ENCODE assay signal across 8 cellular contexts in the genomic region with DNA sequence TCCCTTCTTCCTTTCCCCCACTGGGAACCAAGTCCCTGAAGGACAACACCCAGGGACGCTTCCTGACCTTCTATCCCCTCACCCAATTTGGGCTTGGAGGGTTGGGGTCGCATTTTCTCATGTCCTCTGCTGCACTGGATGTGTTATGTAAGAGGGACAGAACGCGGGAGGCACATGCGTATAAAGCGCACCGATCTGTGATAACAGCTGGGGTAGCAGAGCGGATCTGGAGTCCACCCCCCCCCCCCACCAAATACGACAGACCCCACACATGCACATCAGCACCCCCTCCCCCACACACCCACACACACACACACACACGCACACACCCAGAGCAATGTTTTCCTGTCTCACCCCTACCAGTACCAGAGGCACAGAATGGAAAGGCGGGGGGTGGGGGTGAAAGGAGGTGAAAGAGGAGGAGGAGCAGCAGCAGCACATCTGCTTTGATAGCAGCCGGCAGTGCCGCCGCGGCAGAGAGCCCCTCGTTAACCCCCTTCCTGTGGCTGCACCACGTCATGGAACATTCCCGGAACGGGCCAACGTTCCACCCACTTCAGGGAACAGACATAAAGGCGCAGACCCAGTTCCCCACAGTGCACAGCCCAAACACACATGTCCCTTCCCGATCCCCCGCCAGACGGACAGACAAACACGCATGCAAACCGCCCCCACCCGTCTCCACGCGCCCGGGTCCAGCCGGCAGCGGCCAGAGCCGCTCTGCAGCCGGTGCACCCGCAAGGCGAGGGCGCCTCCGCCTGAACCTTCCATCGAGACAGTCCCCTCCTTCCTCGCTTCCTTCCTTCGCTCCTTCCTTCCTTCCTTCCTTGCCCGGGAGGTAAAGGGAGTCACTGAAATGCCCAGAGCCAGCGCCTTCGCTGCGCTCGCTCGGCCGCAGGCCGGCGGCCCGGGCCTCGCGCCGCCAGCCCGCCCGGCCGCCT. TPM values are rescaled to one million over a fixed set of nuclear protein-coding genes. Genes with fewer than 3 reads are reported as not detected.
A peak's percentile ranks its signal among the peaks of the same experiment; 100 is the strongest.
DNase-seq lines count a peak whose midpoint lies in the region; ATAC-seq lines count a peak whose summit lies in the region.

No MANE protein-coding gene starts in this region.

- peak overlapping the region; percentile 100 for H3K27ac Mint-ChIP-seq in activated T-helper 2 cell treated with anti-CD3 and anti-CD28 coated beads, Interferon-gamma antibody, Interleukin-2, Interleukin-4, amounts not matched to agents 10 μg/mL and 5 μg/mL and 100 μg/mL, durations not matched to agents 14 hours and 24 hours and 36 hours
- peak overlapping the region; percentile 98 to 100 for H3K27ac Mint-ChIP-seq in natural killer cell treated with Interleukin-12 subunit alpha and Interleukin-12 subunit beta and Interleukin-15 and Interleukin-18, amount 100 ng/mL, for 72 hours

- peaks cover 6% of the 10 kb centered on the region for H3K27me3 Mint-ChIP-seq in activated T-helper 2 cell treated with anti-CD3 and anti-CD28 coated beads, Interferon-gamma antibody, Interleukin-2, Interleukin-4, amounts not matched to agents 10 μg/mL and 5 μg/mL and 100 μg/mL, durations not matched to agents 14 hours and 24 hours and 36 hours (ENCODE audit: low read depth)
- H3K27me3 Mint-ChIP-seq in natural killer cell treated with Interleukin-12 subunit alpha and Interleukin-12 subunit beta and Interleukin-15 and Interleukin-18, amount 100 ng/mL, for 72 hours, result no peaks in the 10 kb centered on the region

- no peaks in the 10 kb centered on the region for H3K9me3 Mint-ChIP-seq in activated T-helper 2 cell treated with anti-CD3 and anti-CD28 coated beads, Interferon-gamma antibody, Interleukin-2, Interleukin-4, amounts not matched to agents 10 μg/mL and 5 μg/mL and 100 μg/mL, durations not matched to agents 14 hours and 24 hours and 36 hours
- no peaks in the 10 kb centered on the region for H3K9me3 Mint-ChIP-seq in natural killer cell treated with Interleukin-12 subunit alpha and Interleukin-12 subunit beta and Interleukin-15 and Interleukin-18, amount 100 ng/mL, for 72 hours

- peak overlapping the region; percentile 93 for H3K4me3 Mint-ChIP-seq in activated T-helper 2 cell treated with anti-CD3 and anti-CD28 coated beads, Interferon-gamma antibody, Interleukin-2, Interleukin-4, amounts not matched to agents 10 μg/mL and 5 μg/mL and 100 μg/mL, durations not matched to agents 14 hours and 24 hours and 36 hours (ENCODE audit: low read depth)
- H3K4me3 Mint-ChIP-seq in natural killer cell treated with Interleukin-12 subunit alpha and Interleukin-12 subunit beta and Interleukin-15 and Interleukin-18, amount 100 ng/mL, for 72 hours, result peak overlapping the region; percentile 95

- peaks cover 52% of the 10 kb centered on the region for H3K4me1 Mint-ChIP-seq in activated T-helper 2 cell treated with anti-CD3 and anti-CD28 coated beads, Interferon-gamma antibody, Interleukin-2, Interleukin-4, amounts not matched to agents 10 μg/mL and 5 μg/mL and 100 μg/mL, durations not matched to agents 14 hours and 24 hours and 36 hours (ENCODE audit: low read depth)
- peaks cover 47 to 60% of the 10 kb centered on the region in 2 donors for H3K4me1 Mint-ChIP-seq in natural killer cell treated with Interleukin-12 subunit alpha and Interleukin-12 subunit beta and Interleukin-15 and Interleukin-18, amount 100 ng/mL, for 72 hours (ENCODE audit: low read depth in 2 of 2)

- intact Hi-C loops in activated T-helper 2 cell treated with anti-CD3 and anti-CD28 coated beads, Interferon-gamma antibody, Interleukin-2, Interleukin-4, amounts not matched to agents 10 μg/mL and 5 μg/mL and 100 μg/mL, durations not matched to agents 14 hours and 24 hours and 36 hours (cut with micrococcal nuclease), result loop anchor here (1.0 to 10.0 kb wide), 9 partner anchors 9 to 860 kb away; partner anchors contain the start of genes ADAT2 and PEX3

- peak; percentile 92 for DNase-seq in EH (ENCODE audit: low read depth)
- DNase-seq in RKO (ENCODE audit: low spot score), result peak; percentile 84
- peak; percentile 81 for DNase-seq in activated T-helper 2 cell treated with anti-CD3 and anti-CD28 coated beads, Interferon-gamma antibody, Interleukin-2, Interleukin-4, amounts not matched to agents 10 μg/mL and 5 μg/mL and 100 μg/mL, durations not matched to agents 14 hours and 24 hours and 36 hours (ENCODE audit: low spot score)
- peak; percentile 93 for DNase-seq in fibroblast of peridontal ligament (ENCODE audit: extremely low read depth)
- DNase-seq in natural killer cell treated with Interleukin-12 subunit alpha and Interleukin-12 subunit beta and Interleukin-15 and Interleukin-18, amount 100 ng/mL, for 72 hours (ENCODE audit: low spot score), result peak; percentile 96
- DNase-seq in stimulated activated naive CD4-positive, alpha-beta T cell treated with Interleukin-2 at 50 U/mL for 16 hours (lab: John Stamatoyannopoulos, UW), result peak; percentile 92

- H3K36me3 Mint-ChIP-seq in activated T-helper 2 cell treated with anti-CD3 and anti-CD28 coated beads, Interferon-gamma antibody, Interleukin-2, Interleukin-4, amounts not matched to agents 10 μg/mL and 5 μg/mL and 100 μg/mL, durations not matched to agents 14 hours and 24 hours and 36 hours (ENCODE audit: low read depth), result peaks cover 5% of the 10 kb centered on the region
- peaks cover 10% of the 10 kb centered on the region for H3K36me3 Mint-ChIP-seq in natural killer cell treated with Interleukin-12 subunit alpha and Interleukin-12 subunit beta and Interleukin-15 and Interleukin-18, amount 100 ng/mL, for 72 hours

- ATAC-seq in HG02943 (IDR thresholded peaks at IDR 0.05; ENCODE audit: low read depth, unreplicated experiment) (peak; percentile 8), HG02885 (IDR thresholded peaks at IDR 0.05; ENCODE audit: poor library complexity, unreplicated experiment) (no peak)
- ATAC-seq in natural killer cell treated with Interleukin-12 subunit alpha and Interleukin-12 subunit beta and Interleukin-15 and Interleukin-18, amount 100 ng/mL, for 72 hours, result peak; percentile 66 to 68

RNA-seq across cellular contexts. Expression of gene HIVEP2, which starts 0.6 kb away (rescaled TPM):
- 24.3 and 26.1 TPM in 2 replicates for total RNA-seq in activated T-helper 2 cell treated with anti-CD3 and anti-CD28 coated beads, Interferon-gamma antibody, Interleukin-2, Interleukin-4, amounts not matched to agents 10 μg/mL and 5 μg/mL and 100 μg/mL, durations not matched to agents 14 hours and 24 hours and 36 hours
- total RNA-seq in natural killer cell treated with Interleukin-12 subunit alpha and Interleukin-12 subunit beta and Interleukin-15 and Interleukin-18, amount 100 ng/mL, for 72 hours, result 10 to 100 TPM; 45.7 to 58.1 TPM
